Comparison of ENCODE assay signal across 8 cellular contexts in genomic region chr5:151825445-151825844, GRCh38. TPM values are rescaled to one million over a fixed set of nuclear protein-coding genes. Genes with fewer than 3 reads are reported as not detected.
DNase-seq lines count a peak whose midpoint lies in the region; ATAC-seq and TF ChIP-seq lines count a peak whose summit lies in the region.

No MANE protein-coding gene starts in this region.

- H3K4me1 ChIP-seq in GM23338 (ENCODE audit: insufficient read depth) = peaks cover 5% of the 10 kb centered on the region
- H3K4me1 ChIP-seq in aorta (ENCODE audit: control insufficient read depth in 1 of 2, insufficient read depth in 2 of 2, low read length in 2 of 2) = no peaks in the 10 kb centered on the region

- ATAC-seq in activated naive CD8-positive, alpha-beta T cell treated with anti-CD3 and anti-CD28 coated beads, Interleukin-2, amount 50 U/mL, for 24 hours = peak; percentile 49
- peak; percentile 91 for ATAC-seq in GM23338
- peak; percentile 76 for ATAC-seq in aorta (ENCODE audit: low FRiP score)

- no peak overlapping the region for H3K27ac Mint-ChIP-seq in activated naive CD8-positive, alpha-beta T cell treated with anti-CD3 and anti-CD28 coated beads, Interleukin-2, amount 50 U/mL, for 24 hours
- no peak overlapping the region for H3K27ac Mint-ChIP-seq in activated naive CD8-positive, alpha-beta T cell treated with anti-CD3 and anti-CD28 coated beads for 36 hours
- H3K27ac Mint-ChIP-seq in GM23338 (no peak overlapping the region), mesothelial cell of epicardium (peak overlapping the region; percentile 75)

- TF ChIP-seq CTCF in GM23338 (conservative IDR thresholded peaks at IDR 0.05; ENCODE audit: low read depth in 2 of 2) = peak; percentile 92 to 96
- peak; percentile 92 for TF ChIP-seq CTCF in mesothelial cell of epicardium (IDR thresholded peaks at IDR 0.05; ENCODE audit: unreplicated experiment)

- whole genome bisulfite sequencing in aorta, 2 donors = 5 to 9% methylated on average over 1 of the region's 1 CpG

- peaks cover 8% of the 10 kb centered on the region for H3K4me1 Mint-ChIP-seq in activated naive CD8-positive, alpha-beta T cell treated with anti-CD3 and anti-CD28 coated beads, Interleukin-2, amount 50 U/mL, for 24 hours
- peaks cover 5% of the 10 kb centered on the region for H3K4me1 Mint-ChIP-seq in activated naive CD8-positive, alpha-beta T cell treated with anti-CD3 and anti-CD28 coated beads for 36 hours
- H3K4me1 Mint-ChIP-seq in GM23338 (peaks cover 5% of the 10 kb centered on the region), mesothelial cell of epicardium (peaks cover 9% of the 10 kb centered on the region)

- intact Hi-C loops in aorta (cut with DNase I) = loop anchor here (1.0 to 10.0 kb wide), 6 partner anchors 317 to 679 kb away; no protein-coding TSS in a partner anchor

- H3K9me3 Mint-ChIP-seq in activated naive CD8-positive, alpha-beta T cell treated with anti-CD3 and anti-CD28 coated beads, Interleukin-2, amount 50 U/mL, for 24 hours = no peaks in the 10 kb centered on the region
- H3K9me3 Mint-ChIP-seq in activated naive CD8-positive, alpha-beta T cell treated with anti-CD3 and anti-CD28 coated beads for 36 hours = peaks cover under 1% of the 10 kb centered on the region
- peaks cover 8% of the 10 kb centered on the region; the same call in 2 of the 3 replicates for H3K9me3 Mint-ChIP-seq in GM23338
- H3K9me3 Mint-ChIP-seq in mesothelial cell of epicardium = peaks cover 9% of the 10 kb centered on the region

- H3K4me3 Mint-ChIP-seq in activated naive CD8-positive, alpha-beta T cell treated with anti-CD3 and anti-CD28 coated beads, Interleukin-2, amount 50 U/mL, for 24 hours = no peak overlapping the region
- H3K4me3 Mint-ChIP-seq in activated naive CD8-positive, alpha-beta T cell treated with anti-CD3 and anti-CD28 coated beads for 36 hours = no peak overlapping the region
- H3K4me3 Mint-ChIP-seq in GM23338 (no peak overlapping the region), mesothelial cell of epicardium (no peak overlapping the region)

- no peaks in the 10 kb centered on the region for H3K27me3 ChIP-seq in GM23338 (ENCODE audit: insufficient read depth)
- H3K27me3 ChIP-seq in aorta (ENCODE audit: control insufficient read depth in 1 of 2, insufficient read depth in 2 of 2, low read length in 1 of 2) = no peaks in the 10 kb centered on the region

- H3K36me3 ChIP-seq in GM23338 (ENCODE audit: insufficient read depth) = no peaks in the 10 kb centered on the region
- peaks cover 0 to 2% of the 10 kb centered on the region in 2 donors for H3K36me3 ChIP-seq in aorta (ENCODE audit: control insufficient read depth in 1 of 2, insufficient read depth in 2 of 2, low read length in 1 of 2)

- no peak overlapping the region for H3K4me2 ChIP-seq in GM23338

- peak; percentile 17 for DNase-seq in activated naive CD8-positive, alpha-beta T cell treated with anti-CD3 and anti-CD28 coated beads, Interleukin-2, amount 50 U/mL, for 24 hours
- DNase-seq in activated naive CD8-positive, alpha-beta T cell treated with anti-CD3 and anti-CD28 coated beads for 36 hours = no peak
- DNase-seq in GM23338 (ENCODE audit: low spot score) = peak; percentile 84
- DNase-seq in NCI-H1417 treated with DMSO at 0.1 percent for 48 hours (lab: John Stamatoyannopoulos, UW) = peak; percentile 19
- peak; percentile 23 for DNase-seq in T follicular helper cell (ENCODE audit: low read depth)
- peak; percentile 81 for DNase-seq in epidermal melanocyte (ENCODE audit: insufficient read length, low spot score)
- DNase-seq in mesothelial cell of epicardium (ENCODE audit: low spot score in 2 of 2, unreplicated experiment in 2 of 2) = peak in 1 of 2 experiments; percentile 68
- DNase-seq in aorta = no peak

- H3K79me2 ChIP-seq in GM23338 (replicated peaks; ENCODE audit: insufficient read depth) = no peaks in the 10 kb centered on the region

- H3F3A ChIP-seq in GM23338 (replicated peaks; ENCODE audit: low read depth) = no peaks in the 10 kb centered on the region

- no peaks in the 10 kb centered on the region for H3K27me3 Mint-ChIP-seq in activated naive CD8-positive, alpha-beta T cell treated with anti-CD3 and anti-CD28 coated beads, Interleukin-2, amount 50 U/mL, for 24 hours
- no peaks in the 10 kb centered on the region for H3K27me3 Mint-ChIP-seq in activated naive CD8-positive, alpha-beta T cell treated with anti-CD3 and anti-CD28 coated beads for 36 hours
- H3K27me3 Mint-ChIP-seq in GM23338 (ENCODE audit: insufficient read depth, low read depth, poor library complexity) (peaks cover 3% of the 10 kb centered on the region), mesothelial cell of epicardium (ENCODE audit: low read depth) (no peaks in the 10 kb centered on the region)

- H3K9me2 ChIP-seq in GM23338 (ENCODE audit: insufficient read depth) = no peaks in the 10 kb centered on the region; the same call in 1 of the 2 replicates

- peaks cover 31% of the 10 kb centered on the region for H3K36me3 Mint-ChIP-seq in activated naive CD8-positive, alpha-beta T cell treated with anti-CD3 and anti-CD28 coated beads, Interleukin-2, amount 50 U/mL, for 24 hours (ENCODE audit: low read depth)
- H3K36me3 Mint-ChIP-seq in activated naive CD8-positive, alpha-beta T cell treated with anti-CD3 and anti-CD28 coated beads for 36 hours = peaks cover 16% of the 10 kb centered on the region
- H3K36me3 Mint-ChIP-seq in GM23338 (ENCODE audit: low read depth) (peaks cover 31% of the 10 kb centered on the region), mesothelial cell of epicardium (peaks cover 5% of the 10 kb centered on the region)

- H3K4me3 ChIP-seq in GM23338 = no peak overlapping the region
- H3K4me3 ChIP-seq in aorta (ENCODE audit: low read length in 2 of 2) = no peak overlapping the region

- H3K27ac ChIP-seq in GM23338 (ENCODE audit: low read depth) (no peak overlapping the region), aorta (ENCODE audit: low read depth in 1 of 2, low read length in 2 of 2) (no peak overlapping the region)

- H2AFZ ChIP-seq in GM23338 = no peak overlapping the region

- H4K20me1 ChIP-seq in GM23338 (replicated peaks; ENCODE audit: insufficient read depth) = peaks cover 11% of the 10 kb centered on the region; the same call in 1 of the 2 replicates

- H3K9me3 ChIP-seq in aorta (ENCODE audit: control insufficient read depth, low read length) = no peaks in the 10 kb centered on the region

TF ChIP-seq in GM23338, 12 proteins besides CTCF, POLR2A, EP300 and RAD21 (continues in another document):
- TF ChIP-seq ZNF114 (CRISPR knock-in tag; IDR thresholded peaks at IDR 0.05) = no peak
- TF ChIP-seq ZNF331 (CRISPR knock-in tag; IDR thresholded peaks at IDR 0.05; ENCODE audit: low read depth) = no peak
- TF ChIP-seq EZH2 (IDR thresholded peaks at IDR 0.05; ENCODE audit: low read depth, unreplicated experiment) = no peak
- no peak for TF ChIP-seq JUNB (IDR thresholded peaks at IDR 0.05; ENCODE audit: unreplicated experiment)
- TF ChIP-seq REST (IDR thresholded peaks at IDR 0.05; ENCODE audit: unreplicated experiment) = no peak
- no peak for TF ChIP-seq POLR2AphosphoS5 (IDR thresholded peaks at IDR 0.05; ENCODE audit: low read depth)
- no peak for TF ChIP-seq ETS1 (IDR thresholded peaks at IDR 0.05)
- no peak for TF ChIP-seq CREB1 (CRISPR knock-in tag; IDR thresholded peaks at IDR 0.05; ENCODE audit: low read depth)
- TF ChIP-seq STAT1 (IDR thresholded peaks at IDR 0.05; ENCODE audit: unreplicated experiment) = no peak
- TF ChIP-seq NANOG (IDR thresholded peaks at IDR 0.05; ENCODE audit: borderline replicate concordance) = no peak

RNA-seq across cellular contexts. Expression of gene G3BP1, which starts 53.7 kb away (rescaled TPM):
- 100 to 1,000 TPM; 364 to 375 TPM for total RNA-seq in activated naive CD8-positive, alpha-beta T cell treated with anti-CD3 and anti-CD28 coated beads for 36 hours
- 323 and 345 TPM in 2 replicates for total RNA-seq in GM23338 (2014; rRNA removed; shearing (Covaris generic))
- 158 and 183 TPM in 2 replicates for polyA plus RNA-seq in GM23338 (2016; fragmentation: Nextera tagmentation; extraction: Ambion mirVana)
- 211 to 224 TPM (median 223 TPM) in 3 replicates for total RNA-seq in mesothelial cell of epicardium
- total RNA-seq in aorta = 100 to 1,000 TPM; 120 to 140 TPM
- 10 to 100 TPM; 18.7 to 19.0 TPM for polyA plus RNA-seq in aorta

Comparison
In these comparisons a context has a peak if more than half of its experiments do, and no peak if none do; other contexts are left out.
1. DNase-seq: peak in activated naive CD8-positive, alpha-beta T cell treated with anti-CD3 and anti-CD28 coated beads, Interleukin-2, amount 50 U/mL, for 24 hours (single experiment), GM23338 (single experiment), NCI-H1417 treated with DMSO at 0.1 percent for 48 hours (single experiment), T follicular helper cell (single experiment) and epidermal melanocyte (single experiment); none in activated naive CD8-positive, alpha-beta T cell treated with anti-CD3 and anti-CD28 coated beads for 36 hours (single experiment) and aorta (0 of 2).
2. Peak in every context shown above with its lines, with median percentiles within 50 percentile points of each other: ATAC-seq.